ENCODE assay signal across 13 cellular contexts in the genomic region with DNA sequence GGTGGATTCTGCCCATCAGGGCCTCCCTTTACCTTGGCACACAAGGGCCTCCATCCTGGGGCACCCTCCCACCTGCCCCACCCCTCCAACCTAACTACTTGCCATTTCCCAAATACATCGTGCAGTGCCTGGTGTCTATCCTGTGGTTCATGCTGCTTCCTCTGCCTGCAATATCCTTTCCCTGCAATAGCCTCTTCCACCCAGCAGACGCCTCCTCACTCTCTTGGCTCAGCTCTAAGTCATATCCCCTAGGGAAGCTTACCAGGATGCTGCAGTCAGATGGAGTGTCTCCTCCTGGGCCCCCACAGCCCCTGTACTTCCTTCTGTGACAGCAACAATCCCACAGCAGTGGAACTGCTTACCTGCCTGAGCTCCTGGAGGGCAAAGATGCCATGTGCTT. TPM values are rescaled to one million over a fixed set of nuclear protein-coding genes. Genes with fewer than 3 reads are reported as not detected.
DNase-seq lines count a peak whose midpoint lies in the region; ATAC-seq and TF ChIP-seq lines count a peak whose summit lies in the region.
"Had no signal": no experiment of that assay in that cellular context is flagged by ENCODE, and none has a peak within 500 bp of the region (broad histone marks: within the 10 kb centered on the region; RNA-seq: fewer than 3 reads in every experiment).

No MANE protein-coding gene starts in this region.

- intact Hi-C loops in psoas muscle (cut with DNase I), result no loop called here
- intact Hi-C loops in mucosa of descending colon (cut with DNase I, micrococcal nuclease), result no loop called here
- intact Hi-C loops in Caco-2 (cut with micrococcal nuclease; ENCODE audit: unreplicated experiment), result no loop called here

- peaks cover 14% of the 10 kb centered on the region for H3K27me3 Mint-ChIP-seq in Caco-2 (ENCODE audit: insufficient read depth, unreplicated experiment)
- H3K27me3 Mint-ChIP-seq: stimulated activated naive CD8-positive, alpha-beta T cell treated with anti-CD3 and anti-CD28 coated beads, Interleukin-15, Interleukin-2, amounts not matched to agents 100 ng/mL and 50 ng/mL, for 24 hours had no signal

- POLR2A ChIA-PET in Caco-2 (lab: Charles Lee), result no interaction called here

- H3K4me1 Mint-ChIP-seq in Caco-2 (ENCODE audit: low read depth, unreplicated experiment), result no peaks in the 10 kb centered on the region

- H3K36me3 ChIP-seq in psoas muscle (ENCODE audit: insufficient read depth in 1 of 2, low read depth in 1 of 2) (no peaks in the 10 kb centered on the region), mucosa of descending colon (ENCODE audit: low read depth) (no peaks in the 10 kb centered on the region), Caco-2 (ENCODE audit: control insufficient read depth, insufficient read depth, low read length) (no peaks in the 10 kb centered on the region)

- WGBS in psoas muscle, 3 donors, result 30 to 56% (median 38%) methylated on average over 2 of the region's 2 CpGs

- no peak overlapping the region for H3K27ac Mint-ChIP-seq in Caco-2 (ENCODE audit: unreplicated experiment)
- H3K27ac Mint-ChIP-seq: stimulated activated naive CD8-positive, alpha-beta T cell treated with anti-CD3 and anti-CD28 coated beads, Interleukin-15, Interleukin-2, amounts not matched to agents 100 ng/mL and 50 ng/mL, for 24 hours had no signal

- H3K4me3 Mint-ChIP-seq in Caco-2 (ENCODE audit: unreplicated experiment), result no peak overlapping the region
- H3K4me3 Mint-ChIP-seq: stimulated activated naive CD8-positive, alpha-beta T cell treated with anti-CD3 and anti-CD28 coated beads, Interleukin-15, Interleukin-2, amounts not matched to agents 100 ng/mL and 50 ng/mL, for 24 hours had no signal

- CTCF ChIA-PET in Caco-2 (lab: Charles Lee), result interaction anchor here (0.5 kb wide), 1 partner anchor 41 kb away, joined by 8 read pairs; no protein-coding TSS in a partner anchor

- TF ChIP-seq CTCF in foreskin keratinocyte (conservative IDR thresholded peaks at IDR 0.05), result no peak
- TF ChIP-seq CTCF in psoas muscle (IDR thresholded peaks at IDR 0.05), result no peak
- no peak for TF ChIP-seq CTCF in mucosa of descending colon (IDR thresholded peaks at IDR 0.05)
- TF ChIP-seq CTCF in Caco-2 (IDR thresholded peaks at IDR 0.05; ENCODE audit: insufficient read depth in 1 of 2, low read depth in 1 of 2, low read length in 1 of 2, severe bottlenecking in 1 of 2, unreplicated experiment in 1 of 2), result no peak

- H3K9me3 Mint-ChIP-seq in Caco-2 (ENCODE audit: unreplicated experiment), result no peaks in the 10 kb centered on the region
- H3K9me3 Mint-ChIP-seq: stimulated activated naive CD8-positive, alpha-beta T cell treated with anti-CD3 and anti-CD28 coated beads, Interleukin-15, Interleukin-2, amounts not matched to agents 100 ng/mL and 50 ng/mL, for 24 hours had no signal

- H3K9me3 ChIP-seq in psoas muscle (no peaks in the 10 kb centered on the region), mucosa of descending colon (no peaks in the 10 kb centered on the region), Caco-2 (peaks cover 6% of the 10 kb centered on the region; the same call in 1 of the 2 replicates)

- no TSS peak for BruUV-seq in Caco-2 (replicated peaks; lab: Mats Ljungman, UMichigan)

- H3K27ac ChIP-seq in foreskin keratinocyte, result no peak overlapping the region
- peak overlapping the region; percentile 47 for H3K27ac ChIP-seq in psoas muscle

- H3K4me1 ChIP-seq in foreskin keratinocyte (no peaks in the 10 kb centered on the region), psoas muscle (peaks cover 13% of the 10 kb centered on the region), mucosa of descending colon (ENCODE audit: low read depth) (no peaks in the 10 kb centered on the region), Caco-2 (no peaks in the 10 kb centered on the region)

- H3K27me3 ChIP-seq in foreskin keratinocyte (peaks cover 48% of the 10 kb centered on the region), psoas muscle (ENCODE audit: insufficient read depth in 3 of 3, low read length in 2 of 3) (no peaks in the 10 kb centered on the region), Caco-2 (replicated peaks; ENCODE audit: control insufficient read depth, insufficient read depth, low read length) (no peaks in the 10 kb centered on the region)

- H3K4me3 ChIP-seq in psoas muscle, result no peak overlapping the region
- no peak overlapping the region for H3K4me3 ChIP-seq in mucosa of descending colon
- no peak overlapping the region for H3K4me3 ChIP-seq in Caco-2 (ENCODE audit: low read depth, low read length)

- DNase-seq in DMS79 treated with DMSO at 0.1 percent for 48 hours (lab: John Stamatoyannopoulos, UW) (peak; percentile 5), DMS79 (lab: John Stamatoyannopoulos, UW) (no peak), NCI-H2171 (lab: John Stamatoyannopoulos, UW) (peak; percentile 98), foreskin keratinocyte (no peak), psoas muscle (no peak), mucosa of descending colon (no peak), Caco-2 (no peak)
- DNase-seq: 8988T, activated T-cell treated with anti-CD3 and anti-CD28 coated beads for 4 hours, MV-4-11 had no signal

- no peaks in the 10 kb centered on the region for H3K36me3 Mint-ChIP-seq in Caco-2 (ENCODE audit: insufficient read depth, unreplicated experiment)

- ATAC-seq in foreskin keratinocyte (peak; percentile 15), psoas muscle (peak in 2 of 4 donors; percentile 5 to 43), mucosa of descending colon (no peak), GM19455 (IDR thresholded peaks at IDR 0.05; ENCODE audit: unreplicated experiment) (no peak)

RNA-seq across cellular contexts. Expression of gene CCDC182, which starts 36.7 kb away (rescaled TPM):
- total RNA-seq in foreskin keratinocyte, result not detected in 2 replicates
- polyA plus RNA-seq in foreskin keratinocyte, result not detected in 2 replicates
- total RNA-seq in psoas muscle, result not detected
- polyA plus RNA-seq in psoas muscle, result not detected
- not detected for total RNA-seq in mucosa of descending colon
- not detected in 2 replicates for total RNA-seq in Caco-2 (2022)
- total RNA-seq: endothelial cell of umbilical vein had no signal
- polyA plus RNA-seq: endothelial cell of umbilical vein had no signal

Comparison
In these comparisons a context has a peak if more than half of its experiments do, and no peak if none do; other contexts are left out.
1. DNase-seq: peak in DMS79 treated with DMSO at 0.1 percent for 48 hours (single experiment) and NCI-H2171 (single experiment); none in DMS79 (single experiment), foreskin keratinocyte (0 of 2), psoas muscle (0 of 2), mucosa of descending colon (0 of 3) and Caco-2 (0 of 2).